In genomic region chr20:14792915-14793314, GRCh38 we compare ENCODE assay signal across 23 cellular contexts.
A peak's percentile ranks its signal among the peaks of the same experiment; 100 is the strongest.
DNase-seq lines count a peak whose midpoint lies in the region; ATAC-seq, FAIRE-seq and TF ChIP-seq lines count a peak whose summit lies in the region.
"Had no signal": no experiment of that assay in that cellular context is flagged by ENCODE, and none has a peak within 500 bp of the region (broad histone marks: within the 10 kb centered on the region; RNA-seq: fewer than 3 reads in every experiment).

No MANE protein-coding gene starts in this region.

- intact Hi-C loops in uterus (cut with DNase I; ENCODE audit: low total_unique reads) = no loop called here

- H3K36me3 ChIP-seq in uterus = no peaks in the 10 kb centered on the region
- H3K36me3 ChIP-seq: HAP-1 had no signal

- TF ChIP-seq CTCF in nephron (IDR thresholded peaks at IDR 0.05; ENCODE audit: unreplicated experiment in 3 of 3) = no peak
- TF ChIP-seq CTCF in uterus (IDR thresholded peaks at IDR 0.05) = no peak
- no peak for TF ChIP-seq CTCF in RWPE1 (conservative IDR thresholded peaks at IDR 0.05; ENCODE audit: low read depth)

- H3K36me3 Mint-ChIP-seq in nephron (ENCODE audit: low read depth) = no peaks in the 10 kb centered on the region
- H3K36me3 Mint-ChIP-seq: CD4-positive, alpha-beta memory T cell had no signal

- H3K27me3 Mint-ChIP-seq in nephron (ENCODE audit: low read depth) = no peaks in the 10 kb centered on the region
- H3K27me3 Mint-ChIP-seq: CD4-positive, alpha-beta memory T cell had no signal

- no peak for ATAC-seq in GM18519 (IDR thresholded peaks at IDR 0.05; ENCODE audit: low FRiP score, unreplicated experiment)
- ATAC-seq: GM12878 had no signal

- H3K27ac ChIP-seq in uterus = no peak overlapping the region
- no peak overlapping the region for H3K27ac ChIP-seq in RWPE1
- H3K27ac ChIP-seq: 22Rv1 had no signal

- FAIRE-seq in islet of Langerhans (lab: Jason Lieb, UNC) = peak; percentile 30
- FAIRE-seq: A204.1, GM12878, H54 had no signal

- no peaks in the 10 kb centered on the region for H3K9me3 Mint-ChIP-seq in nephron

- no peak overlapping the region for H3K4me3 Mint-ChIP-seq in nephron
- H3K4me3 Mint-ChIP-seq: CD4-positive, alpha-beta memory T cell; HFFc6 had no signal

- no peak for TF ChIP-seq POLR2A in uterus (IDR thresholded peaks at IDR 0.05)

- H3K27me3 ChIP-seq in uterus = no peaks in the 10 kb centered on the region

- no peaks in the 10 kb centered on the region for H3K9me3 ChIP-seq in uterus
- H3K9me3 ChIP-seq: HAP-1 had no signal

- POLR2A ChIA-PET in RWPE1 (lab: Yijun Ruan, JAX; ENCODE audit: low non-redundant PET) = no interaction called here

- DNase-seq in DMS53 (lab: John Stamatoyannopoulos, UW) (peak; percentile 25), DMS53 treated with DMSO at 0.1 percent for 48 hours (lab: John Stamatoyannopoulos, UW; ENCODE audit: unreplicated experiment) (no peak), uterus (no peak), RWPE1 (ENCODE audit: low spot score) (no peak)
- DNase-seq: ACHN; AML-193; C1 segment of cervical spinal cord; Calu3; CD4-positive, alpha-beta memory T cell; COR-L47; DMS79; EL; GDM1; GOT3; HFFc6 had no signal

- peak overlapping the region in 2 of 3 experiments; percentile 23 to 43 for H3K27ac Mint-ChIP-seq in nephron
- H3K27ac Mint-ChIP-seq: CD4-positive, alpha-beta memory T cell; HFFc6 had no signal

- H3K4me1 Mint-ChIP-seq in nephron = no peaks in the 10 kb centered on the region
- H3K4me1 Mint-ChIP-seq: CD4-positive, alpha-beta memory T cell had no signal

- H3K4me3 ChIP-seq in uterus = no peak overlapping the region
- H3K4me3 ChIP-seq: GM12878, HAP-1 had no signal

- H3K4me1 ChIP-seq in uterus = no peaks in the 10 kb centered on the region
- H3K4me1 ChIP-seq: HAP-1 had no signal

- CTCF ChIA-PET in RWPE1 (lab: Yijun Ruan, JAX) = no interaction called here
